In the genomic region with DNA sequence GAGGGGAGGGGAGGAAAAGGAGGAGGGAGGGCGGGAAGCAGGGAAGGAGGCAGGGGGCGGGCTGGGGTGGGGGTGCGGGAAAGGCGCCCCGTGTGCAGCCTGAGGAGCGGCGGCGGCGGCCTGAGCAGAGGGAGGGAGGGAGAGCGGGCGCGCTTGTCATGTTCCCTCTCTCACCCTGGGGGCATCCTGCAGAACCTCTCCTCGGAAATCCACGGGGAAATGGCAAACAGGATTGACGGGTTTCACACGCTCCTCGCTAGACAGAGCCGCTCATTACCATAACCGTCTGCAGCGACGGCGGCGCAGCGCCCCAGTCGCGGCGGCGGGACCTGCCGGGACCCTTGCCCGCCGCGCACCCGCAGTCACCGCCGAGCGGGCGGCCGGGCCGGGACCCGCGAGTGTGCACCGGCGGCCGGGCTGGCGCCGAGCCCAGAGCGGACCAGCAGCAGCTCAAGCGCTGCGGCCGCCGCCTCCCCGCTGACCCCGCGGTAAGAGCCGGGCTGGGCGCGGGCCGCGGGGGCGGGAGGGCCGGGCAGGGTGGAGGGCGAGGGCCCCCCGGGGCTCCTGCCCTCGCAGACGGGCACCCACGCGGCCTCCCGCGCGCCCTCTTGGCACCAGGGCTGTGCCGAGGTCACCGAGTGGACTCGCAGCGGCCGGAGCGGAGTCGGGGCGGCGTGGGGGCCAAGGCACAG, we compare ENCODE assay signal across 1 cellular context.
TF ChIP-seq lines count a peak whose summit lies in the region.

A gene (plus strand): TSS at position 273 of the 692 bp plus-strand sequence. CDS start 5,165 bp downstream, outside the sequence.

TF ChIP-seq in HepG2, 621 proteins besides CTCF, POLR2A, EP300 and RAD21 (continued from another document):
- TF ChIP-seq AGO1 (IDR thresholded peaks at IDR 0.05; ENCODE audit: low read depth, low read length, poor library complexity, severe bottlenecking) (no peak), ZFP36 (IDR thresholded peaks at IDR 0.05; ENCODE audit: borderline replicate concordance, low read depth, low read length, partially characterized antibody) (no peak), NBN (conservative IDR thresholded peaks at IDR 0.05) (no peak)
- TF ChIP-seq, protein P1, sequence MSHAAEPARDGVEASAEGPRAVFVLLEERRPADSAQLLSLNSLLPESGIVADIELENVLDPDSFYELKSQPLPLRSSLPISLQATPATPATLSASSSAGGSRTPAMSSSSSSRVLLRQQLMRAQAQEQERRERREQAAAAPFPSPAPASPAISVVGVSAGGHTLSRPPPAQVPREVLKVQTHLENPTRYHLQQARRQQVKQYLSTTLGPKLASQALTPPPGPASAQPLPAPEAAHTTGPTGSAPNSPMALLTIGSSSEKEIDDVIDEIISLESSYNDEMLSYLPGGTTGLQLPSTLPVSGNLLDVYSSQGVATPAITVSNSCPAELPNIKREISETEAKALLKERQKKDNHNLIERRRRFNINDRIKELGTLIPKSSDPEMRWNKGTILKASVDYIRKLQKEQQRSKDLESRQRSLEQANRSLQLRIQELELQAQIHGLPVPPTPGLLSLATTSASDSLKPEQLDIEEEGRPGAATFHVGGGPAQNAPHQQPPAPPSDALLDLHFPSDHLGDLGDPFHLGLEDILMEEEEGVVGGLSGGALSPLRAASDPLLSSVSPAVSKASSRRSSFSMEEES (CRISPR knock-in tag; IDR thresholded peaks at IDR 0.05): no peak
- TF ChIP-seq, protein P2, sequence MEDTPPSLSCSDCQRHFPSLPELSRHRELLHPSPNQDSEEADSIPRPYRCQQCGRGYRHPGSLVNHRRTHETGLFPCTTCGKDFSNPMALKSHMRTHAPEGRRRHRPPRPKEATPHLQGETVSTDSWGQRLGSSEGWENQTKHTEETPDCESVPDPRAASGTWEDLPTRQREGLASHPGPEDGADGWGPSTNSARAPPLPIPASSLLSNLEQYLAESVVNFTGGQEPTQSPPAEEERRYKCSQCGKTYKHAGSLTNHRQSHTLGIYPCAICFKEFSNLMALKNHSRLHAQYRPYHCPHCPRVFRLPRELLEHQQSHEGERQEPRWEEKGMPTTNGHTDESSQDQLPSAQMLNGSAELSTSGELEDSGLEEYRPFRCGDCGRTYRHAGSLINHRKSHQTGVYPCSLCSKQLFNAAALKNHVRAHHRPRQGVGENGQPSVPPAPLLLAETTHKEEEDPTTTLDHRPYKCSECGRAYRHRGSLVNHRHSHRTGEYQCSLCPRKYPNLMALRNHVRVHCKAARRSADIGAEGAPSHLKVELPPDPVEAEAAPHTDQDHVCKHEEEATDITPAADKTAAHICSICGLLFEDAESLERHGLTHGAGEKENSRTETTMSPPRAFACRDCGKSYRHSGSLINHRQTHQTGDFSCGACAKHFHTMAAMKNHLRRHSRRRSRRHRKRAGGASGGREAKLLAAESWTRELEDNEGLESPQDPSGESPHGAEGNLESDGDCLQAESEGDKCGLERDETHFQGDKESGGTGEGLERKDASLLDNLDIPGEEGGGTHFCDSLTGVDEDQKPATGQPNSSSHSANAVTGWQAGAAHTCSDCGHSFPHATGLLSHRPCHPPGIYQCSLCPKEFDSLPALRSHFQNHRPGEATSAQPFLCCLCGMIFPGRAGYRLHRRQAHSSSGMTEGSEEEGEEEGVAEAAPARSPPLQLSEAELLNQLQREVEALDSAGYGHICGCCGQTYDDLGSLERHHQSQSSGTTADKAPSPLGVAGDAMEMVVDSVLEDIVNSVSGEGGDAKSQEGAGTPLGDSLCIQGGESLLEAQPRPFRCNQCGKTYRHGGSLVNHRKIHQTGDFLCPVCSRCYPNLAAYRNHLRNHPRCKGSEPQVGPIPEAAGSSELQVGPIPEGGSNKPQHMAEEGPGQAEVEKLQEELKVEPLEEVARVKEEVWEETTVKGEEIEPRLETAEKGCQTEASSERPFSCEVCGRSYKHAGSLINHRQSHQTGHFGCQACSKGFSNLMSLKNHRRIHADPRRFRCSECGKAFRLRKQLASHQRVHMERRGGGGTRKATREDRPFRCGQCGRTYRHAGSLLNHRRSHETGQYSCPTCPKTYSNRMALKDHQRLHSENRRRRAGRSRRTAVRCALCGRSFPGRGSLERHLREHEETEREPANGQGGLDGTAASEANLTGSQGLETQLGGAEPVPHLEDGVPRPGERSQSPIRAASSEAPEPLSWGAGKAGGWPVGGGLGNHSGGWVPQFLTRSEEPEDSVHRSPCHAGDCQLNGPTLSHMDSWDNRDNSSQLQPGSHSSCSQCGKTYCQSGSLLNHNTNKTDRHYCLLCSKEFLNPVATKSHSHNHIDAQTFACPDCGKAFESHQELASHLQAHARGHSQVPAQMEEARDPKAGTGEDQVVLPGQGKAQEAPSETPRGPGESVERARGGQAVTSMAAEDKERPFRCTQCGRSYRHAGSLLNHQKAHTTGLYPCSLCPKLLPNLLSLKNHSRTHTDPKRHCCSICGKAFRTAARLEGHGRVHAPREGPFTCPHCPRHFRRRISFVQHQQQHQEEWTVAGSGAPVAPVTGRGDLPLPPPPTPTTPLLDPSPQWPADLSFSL (CRISPR knock-in tag; IDR thresholded peaks at IDR 0.05): no peak
- TF ChIP-seq, protein P3, sequence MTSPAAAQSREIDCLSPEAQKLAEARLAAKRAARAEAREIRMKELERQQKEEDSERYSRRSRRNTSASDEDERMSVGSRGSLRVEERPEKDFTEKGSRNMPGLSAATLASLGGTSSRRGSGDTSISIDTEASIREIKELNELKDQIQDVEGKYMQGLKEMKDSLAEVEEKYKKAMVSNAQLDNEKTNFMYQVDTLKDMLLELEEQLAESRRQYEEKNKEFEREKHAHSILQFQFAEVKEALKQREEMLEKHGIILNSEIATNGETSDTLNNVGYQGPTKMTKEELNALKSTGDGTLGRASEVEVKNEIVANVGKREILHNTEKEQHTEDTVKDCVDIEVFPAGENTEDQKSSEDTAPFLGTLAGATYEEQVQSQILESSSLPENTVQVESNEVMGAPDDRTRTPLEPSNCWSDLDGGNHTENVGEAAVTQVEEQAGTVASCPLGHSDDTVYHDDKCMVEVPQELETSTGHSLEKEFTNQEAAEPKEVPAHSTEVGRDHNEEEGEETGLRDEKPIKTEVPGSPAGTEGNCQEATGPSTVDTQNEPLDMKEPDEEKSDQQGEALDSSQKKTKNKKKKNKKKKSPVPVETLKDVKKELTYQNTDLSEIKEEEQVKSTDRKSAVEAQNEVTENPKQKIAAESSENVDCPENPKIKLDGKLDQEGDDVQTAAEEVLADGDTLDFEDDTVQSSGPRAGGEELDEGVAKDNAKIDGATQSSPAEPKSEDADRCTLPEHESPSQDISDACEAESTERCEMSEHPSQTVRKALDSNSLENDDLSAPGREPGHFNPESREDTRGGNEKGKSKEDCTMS (CRISPR knock-in tag; conservative IDR thresholded peaks at IDR 0.05): no peak
